28 cellular contexts compared by ENCODE assay signal in genomic region chr15:32786906-32787305, GRCh38.
"Had no signal": no experiment of that assay in that cellular context is flagged by ENCODE, and none has a peak within 500 bp of the region (broad histone marks: within the 10 kb centered on the region; RNA-seq: fewer than 3 reads in every experiment).

No MANE protein-coding gene starts in this region.

- H3K27ac ChIP-seq: breast epithelium, gastroesophageal sphincter, hepatocyte, left ventricle myocardium inferior, neural progenitor cell, parathyroid adenoma, psoas muscle, suprapubic skin, tibial artery, upper lobe of right lung had no signal

- H3K79me2 ChIP-seq: hepatocyte, parathyroid adenoma had no signal

- H3K27me3 ChIP-seq: breast epithelium, gastroesophageal sphincter, hepatocyte, neural progenitor cell, suprapubic skin, tibial artery, upper lobe of right lung had no signal

- ATAC-seq: activated CD4-positive, alpha-beta T cell treated with anti-CD3 and anti-CD28 coated beads for 36 hours; gastroesophageal sphincter; naive thymus-derived CD8-positive, alpha-beta T cell; psoas muscle; upper lobe of right lung had no signal

- H3K4me3 ChIP-seq: breast epithelium, gastroesophageal sphincter, hepatocyte, left ventricle myocardium inferior, lung, neural progenitor cell, psoas muscle, suprapubic skin, tibial artery, upper lobe of right lung had no signal

- H3K4me2 ChIP-seq: hepatocyte, neural progenitor cell had no signal

- H3K9ac ChIP-seq: neural progenitor cell, parathyroid adenoma had no signal

- FAIRE-seq: colon had no signal

- H3K9me3 ChIP-seq: breast epithelium, gastroesophageal sphincter, left ventricle myocardium inferior, psoas muscle, suprapubic skin, tibial artery, upper lobe of right lung had no signal

- DNase-seq: activated CD4-positive, alpha-beta T cell treated with anti-CD3 and anti-CD28 coated beads for 36 hours; activated CD4-positive, alpha-beta T cell treated with anti-CD3 and anti-CD28 coated beads, Interleukin-2, amount 50 U/mL, for 4 hours; activated CD4-positive, CD25-positive, alpha-beta regulatory T cell; activated gamma-delta T cell; activated naive CD4-positive, alpha-beta T cell treated with anti-CD3 and anti-CD28 coated beads, Interleukin-2, amount 10 ng/mL, durations not matched to agents 7 days and 5 days; amniotic stem cell; central memory CD4-positive, alpha-beta T cell; dermis blood vessel endothelial cell; effector CD8-positive, alpha-beta T cell; erythroblast; islet precursor cell; left ventricle myocardium inferior; naive thymus-derived CD8-positive, alpha-beta T cell; occipital lobe; psoas muscle; stimulated activated CD4-positive, alpha-beta T cell treated with anti-CD3 and anti-CD28 coated beads, Interleukin-15, amount 100 ng/mL, for 24 hours; stimulated activated CD4-positive, alpha-beta T cell treated with anti-CD3 and anti-CD28 coated beads, Interleukin-2, amount 100 ng/mL, for 24 hours; stimulated activated naive CD4-positive, alpha-beta T cell; tibial artery; upper lobe of right lung had no signal

- H3K36me3 ChIP-seq: breast epithelium, gastroesophageal sphincter, left ventricle myocardium inferior, neural progenitor cell, suprapubic skin, tibial artery, upper lobe of right lung had no signal

- H2AFZ ChIP-seq: hepatocyte, neural progenitor cell, parathyroid adenoma had no signal

- H3K4me1 ChIP-seq: breast epithelium, left ventricle myocardium inferior, parathyroid adenoma, psoas muscle, suprapubic skin, tibial artery, upper lobe of right lung had no signal
